ENCODE assay signal across 17 cellular contexts in genomic region chr12:2689879-2690278, GRCh38.
DNase-seq lines count a peak whose midpoint lies in the region; ATAC-seq and TF ChIP-seq lines count a peak whose summit lies in the region.
"Had no signal": no experiment of that assay in that cellular context is flagged by ENCODE, and none has a peak within 500 bp of the region (broad histone marks: within the 10 kb centered on the region; RNA-seq: fewer than 3 reads in every experiment).

No MANE protein-coding gene starts in this region.

- no peaks in the 10 kb centered on the region for H3K9me3 Mint-ChIP-seq in CD4-positive, alpha-beta T cell
- no peaks in the 10 kb centered on the region for H3K9me3 Mint-ChIP-seq in GM23338
- no peaks in the 10 kb centered on the region for H3K9me3 Mint-ChIP-seq in central memory CD8-positive, alpha-beta T cell
- no peaks in the 10 kb centered on the region for H3K9me3 Mint-ChIP-seq in natural killer cell treated with Interleukin-12 subunit alpha and Interleukin-12 subunit beta and Interleukin-15 and Interleukin-18, amount 100 ng/mL, for 72 hours
- H3K9me3 Mint-ChIP-seq: activated B cell treated with CpG ODN at 0.5 μM for 24 hours had no signal

- no peaks in the 10 kb centered on the region for H3K27me3 Mint-ChIP-seq in CD4-positive, alpha-beta T cell
- H3K27me3 Mint-ChIP-seq in GM23338 (ENCODE audit: insufficient read depth, low read depth, poor library complexity) = peaks cover 17% of the 10 kb centered on the region
- no peaks in the 10 kb centered on the region for H3K27me3 Mint-ChIP-seq in central memory CD8-positive, alpha-beta T cell
- peaks cover 0 to 2% of the 10 kb centered on the region in 2 donors for H3K27me3 Mint-ChIP-seq in natural killer cell treated with Interleukin-12 subunit alpha and Interleukin-12 subunit beta and Interleukin-15 and Interleukin-18, amount 100 ng/mL, for 72 hours

- H3K79me2 ChIP-seq in GM23338 (replicated peaks; ENCODE audit: insufficient read depth) = no peaks in the 10 kb centered on the region

- CTCF ChIA-PET in CD4-positive, alpha-beta T cell (lab: Charles Lee) = no interaction called here

- peak overlapping the region; percentile 31 for H3K27ac Mint-ChIP-seq in CD4-positive, alpha-beta T cell
- H3K27ac Mint-ChIP-seq in GM23338 = no peak overlapping the region
- H3K27ac Mint-ChIP-seq in central memory CD8-positive, alpha-beta T cell (ENCODE audit: low read depth) = peak overlapping the region; percentile 83
- H3K27ac Mint-ChIP-seq in natural killer cell treated with Interleukin-12 subunit alpha and Interleukin-12 subunit beta and Interleukin-15 and Interleukin-18, amount 100 ng/mL, for 72 hours = no peak overlapping the region

- POLR2A ChIA-PET in CD4-positive, alpha-beta T cell (lab: Charles Lee) = interaction anchor here (2.2 to 3.4 kb wide), 2 partner anchors 105 to 187 kb away, joined by 6 to 48 read pairs; partner anchors contain the start of genes FKBP4, FOXM1 and RHNO1

- ATAC-seq in CD4-positive, alpha-beta T cell (ENCODE audit: poor library complexity) = no peak
- ATAC-seq in GM23338 = no peak
- ATAC-seq in central memory CD8-positive, alpha-beta T cell (replicated peaks; ENCODE audit: extremely low read depth, poor library complexity, severe bottlenecking) = no peak
- ATAC-seq in natural killer cell treated with Interleukin-12 subunit alpha and Interleukin-12 subunit beta and Interleukin-15 and Interleukin-18, amount 100 ng/mL, for 72 hours = no peak
- ATAC-seq in GM21717 (IDR thresholded peaks at IDR 0.05; ENCODE audit: unreplicated experiment) = no peak
- ATAC-seq in GM19035 (IDR thresholded peaks at IDR 0.05; ENCODE audit: unreplicated experiment) = no peak
- ATAC-seq: left cardiac atrium had no signal

- intact Hi-C loops in CD4-positive, alpha-beta T cell (cut with DNase I, micrococcal nuclease) = loop anchor here in 1 of 2 experiments (5.0 to 10.0 kb wide), 3 partner anchors 122 to 895 kb away; partner anchors contain the start of genes ITFG2 and TULP3
- intact Hi-C loops in dorsolateral prefrontal cortex (cut with DNase I) = no loop called here

- peak overlapping the region; percentile 95 for H3K4me3 Mint-ChIP-seq in CD4-positive, alpha-beta T cell
- peak overlapping the region; percentile 48 for H3K4me3 Mint-ChIP-seq in GM23338
- peak overlapping the region; percentile 92 for H3K4me3 Mint-ChIP-seq in central memory CD8-positive, alpha-beta T cell
- peak overlapping the region; percentile 87 for H3K4me3 Mint-ChIP-seq in natural killer cell treated with Interleukin-12 subunit alpha and Interleukin-12 subunit beta and Interleukin-15 and Interleukin-18, amount 100 ng/mL, for 72 hours

- H3K4me1 ChIP-seq in GM23338 (ENCODE audit: insufficient read depth) = peaks cover 19% of the 10 kb centered on the region

- no peak for DNase-seq in CD4-positive, alpha-beta T cell
- DNase-seq in GM23338 (ENCODE audit: low spot score) (no peak), dorsolateral prefrontal cortex (no peak)
- DNase-seq in central memory CD8-positive, alpha-beta T cell (ENCODE audit: low spot score in 2 of 2) = no peak
- DNase-seq in natural killer cell treated with Interleukin-12 subunit alpha and Interleukin-12 subunit beta and Interleukin-15 and Interleukin-18, amount 100 ng/mL, for 72 hours (ENCODE audit: low spot score) = no peak
- DNase-seq: activated B cell treated with CpG ODN at 0.5 μM for 24 hours; brain microvascular endothelial cell; hippocampal formation; IMR-90; left cardiac atrium; MV-4-11; NCI-H2081; NCI-H774; stimulated activated CD4-positive, alpha-beta T cell treated with anti-CD3 and anti-CD28 coated beads, Interleukin-12 subunit alpha, Interleukin-12 subunit beta, amount 100 ng/mL, for 4 hours had no signal

- H3K4me3 ChIP-seq in GM23338 (no peak overlapping the region), dorsolateral prefrontal cortex (no peak overlapping the region)
- H3K4me3 ChIP-seq: BLaER1 had no signal

- H4K20me1 ChIP-seq in GM23338 (replicated peaks; ENCODE audit: insufficient read depth) = no peaks in the 10 kb centered on the region

- H3K4me2 ChIP-seq in GM23338 = no peak overlapping the region; the same call in 1 of the 2 replicates

- H3F3A ChIP-seq in GM23338 (replicated peaks; ENCODE audit: low read depth) = no peaks in the 10 kb centered on the region

- H2AFZ ChIP-seq in GM23338 = no peak overlapping the region

- H3K27me3 ChIP-seq in CD4-positive, alpha-beta T cell (ENCODE audit: control insufficient read depth, insufficient read depth, low read length) = no peaks in the 10 kb centered on the region
- H3K27me3 ChIP-seq in GM23338 (ENCODE audit: insufficient read depth) = peaks cover 9% of the 10 kb centered on the region; the same call in 1 of the 2 replicates
- H3K27me3 ChIP-seq in dorsolateral prefrontal cortex = peaks cover 0 to 24% (median 0%) of the 10 kb centered on the region in 45 donors

- no peak for TF ChIP-seq CTCF in CD4-positive, alpha-beta T cell (IDR thresholded peaks at IDR 0.05)
- TF ChIP-seq CTCF in GM23338 (conservative IDR thresholded peaks at IDR 0.05; ENCODE audit: low read depth in 2 of 2) = no peak
- no peak for TF ChIP-seq CTCF in dorsolateral prefrontal cortex (IDR thresholded peaks at IDR 0.05 in 54 of 56, conservative IDR thresholded peaks at IDR 0.05 in 2 of 56; ENCODE audit: low read depth in 1 of 56, partially characterized antibody in 56 of 56)

- no peaks in the 10 kb centered on the region for H3K36me3 ChIP-seq in GM23338 (ENCODE audit: insufficient read depth)
- H3K36me3 ChIP-seq: BLaER1, brain microvascular endothelial cell had no signal

- H3K9me3 ChIP-seq in CD4-positive, alpha-beta T cell (ENCODE audit: control insufficient read depth, low read length) = no peaks in the 10 kb centered on the region
- H3K9me3 ChIP-seq: BLaER1 had no signal

- H3K9me2 ChIP-seq in GM23338 (ENCODE audit: insufficient read depth) = peaks cover 3% of the 10 kb centered on the region

- H3K27ac ChIP-seq in CD4-positive, alpha-beta T cell (ENCODE audit: low read depth, low read length) = no peak overlapping the region
- H3K27ac ChIP-seq in GM23338 (ENCODE audit: low read depth) = no peak overlapping the region
- H3K27ac ChIP-seq in dorsolateral prefrontal cortex = no peak overlapping the region
- H3K27ac ChIP-seq: BLaER1, brain microvascular endothelial cell had no signal

- H3K36me3 Mint-ChIP-seq in CD4-positive, alpha-beta T cell (ENCODE audit: low read depth) = peaks cover 14% of the 10 kb centered on the region
- no peaks in the 10 kb centered on the region; the same call in 2 of the 3 replicates for H3K36me3 Mint-ChIP-seq in GM23338 (ENCODE audit: low read depth)
- H3K36me3 Mint-ChIP-seq in central memory CD8-positive, alpha-beta T cell (ENCODE audit: insufficient read depth) = peaks cover 11% of the 10 kb centered on the region
- no peaks in the 10 kb centered on the region for H3K36me3 Mint-ChIP-seq in natural killer cell treated with Interleukin-12 subunit alpha and Interleukin-12 subunit beta and Interleukin-15 and Interleukin-18, amount 100 ng/mL, for 72 hours

- H3K4me1 Mint-ChIP-seq in CD4-positive, alpha-beta T cell (ENCODE audit: low read depth) = peaks cover 49% of the 10 kb centered on the region
- H3K4me1 Mint-ChIP-seq in GM23338 = peaks cover 26% of the 10 kb centered on the region
- peaks cover 50% of the 10 kb centered on the region for H3K4me1 Mint-ChIP-seq in central memory CD8-positive, alpha-beta T cell
- H3K4me1 Mint-ChIP-seq in natural killer cell treated with Interleukin-12 subunit alpha and Interleukin-12 subunit beta and Interleukin-15 and Interleukin-18, amount 100 ng/mL, for 72 hours (ENCODE audit: low read depth in 2 of 2) = peaks cover 31% of the 10 kb centered on the region in 2 donors

TF ChIP-seq in GM23338, 12 proteins besides CTCF, POLR2A, EP300 and RAD21 (continues in another document):
- TF ChIP-seq NANOG (IDR thresholded peaks at IDR 0.05; ENCODE audit: borderline replicate concordance) (no peak), ZNF331 (CRISPR knock-in tag; IDR thresholded peaks at IDR 0.05; ENCODE audit: low read depth) (no peak), EZH2phosphoT487 (IDR thresholded peaks at IDR 0.05; ENCODE audit: unreplicated experiment) (no peak), ZNF114 (CRISPR knock-in tag; IDR thresholded peaks at IDR 0.05) (no peak), STAT1 (IDR thresholded peaks at IDR 0.05; ENCODE audit: unreplicated experiment) (no peak), CREB1 (CRISPR knock-in tag; IDR thresholded peaks at IDR 0.05; ENCODE audit: low read depth) (no peak), EZH2 (IDR thresholded peaks at IDR 0.05; ENCODE audit: low read depth, unreplicated experiment) (no peak)

Comparison
In these comparisons a context has a peak if more than half of its experiments do, and no peak if none do; other contexts are left out.
1. H3K27ac Mint-ChIP-seq: peak in CD4-positive, alpha-beta T cell (single experiment) and central memory CD8-positive, alpha-beta T cell (single experiment); none in GM23338 (single experiment) and natural killer cell treated with Interleukin-12 subunit alpha and Interleukin-12 subunit beta and Interleukin-15 and Interleukin-18, amount 100 ng/mL, for 72 hours (0 of 2).
2. Peak in every context shown above with its lines, with median percentiles within 50 percentile points of each other: H3K4me3 Mint-ChIP-seq.